2 cellular contexts compared by ENCODE assay signal in the genomic region with DNA sequence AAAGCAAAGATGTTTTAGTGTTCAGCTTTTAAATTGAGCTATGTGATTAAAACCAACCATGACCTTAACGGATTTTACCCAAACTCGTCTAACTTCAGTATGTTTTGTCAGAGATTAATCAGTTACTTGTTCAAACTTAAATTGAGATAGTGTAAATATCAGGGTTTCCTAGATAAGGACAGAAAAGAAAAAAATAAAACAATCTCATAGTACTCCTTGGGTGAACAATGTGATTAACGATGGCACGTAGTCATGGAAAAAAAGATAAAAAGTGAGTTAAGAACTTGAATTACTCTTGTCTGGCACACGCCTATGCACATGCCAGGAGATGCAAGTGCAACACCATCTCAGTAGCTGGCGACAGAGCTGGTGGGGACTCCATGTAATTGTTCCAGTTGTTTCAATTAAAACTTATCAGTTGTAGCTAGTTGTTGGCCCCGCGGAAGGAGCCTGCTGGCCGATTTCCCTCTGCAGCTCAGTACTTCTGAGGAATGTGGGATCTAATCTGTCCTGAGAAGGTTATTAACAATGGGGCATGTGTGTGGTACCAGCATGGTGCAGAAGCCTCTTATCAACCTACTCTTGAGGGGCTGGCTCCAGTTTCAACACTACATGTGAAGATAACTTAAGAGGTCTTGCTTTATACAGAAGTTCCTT.
TF ChIP-seq lines count a peak whose summit lies in the region.

No MANE protein-coding gene starts in this region.

TF ChIP-seq in GM23338, 12 proteins besides CTCF, POLR2A, EP300 and RAD21:
- TF ChIP-seq, protein P1, sequence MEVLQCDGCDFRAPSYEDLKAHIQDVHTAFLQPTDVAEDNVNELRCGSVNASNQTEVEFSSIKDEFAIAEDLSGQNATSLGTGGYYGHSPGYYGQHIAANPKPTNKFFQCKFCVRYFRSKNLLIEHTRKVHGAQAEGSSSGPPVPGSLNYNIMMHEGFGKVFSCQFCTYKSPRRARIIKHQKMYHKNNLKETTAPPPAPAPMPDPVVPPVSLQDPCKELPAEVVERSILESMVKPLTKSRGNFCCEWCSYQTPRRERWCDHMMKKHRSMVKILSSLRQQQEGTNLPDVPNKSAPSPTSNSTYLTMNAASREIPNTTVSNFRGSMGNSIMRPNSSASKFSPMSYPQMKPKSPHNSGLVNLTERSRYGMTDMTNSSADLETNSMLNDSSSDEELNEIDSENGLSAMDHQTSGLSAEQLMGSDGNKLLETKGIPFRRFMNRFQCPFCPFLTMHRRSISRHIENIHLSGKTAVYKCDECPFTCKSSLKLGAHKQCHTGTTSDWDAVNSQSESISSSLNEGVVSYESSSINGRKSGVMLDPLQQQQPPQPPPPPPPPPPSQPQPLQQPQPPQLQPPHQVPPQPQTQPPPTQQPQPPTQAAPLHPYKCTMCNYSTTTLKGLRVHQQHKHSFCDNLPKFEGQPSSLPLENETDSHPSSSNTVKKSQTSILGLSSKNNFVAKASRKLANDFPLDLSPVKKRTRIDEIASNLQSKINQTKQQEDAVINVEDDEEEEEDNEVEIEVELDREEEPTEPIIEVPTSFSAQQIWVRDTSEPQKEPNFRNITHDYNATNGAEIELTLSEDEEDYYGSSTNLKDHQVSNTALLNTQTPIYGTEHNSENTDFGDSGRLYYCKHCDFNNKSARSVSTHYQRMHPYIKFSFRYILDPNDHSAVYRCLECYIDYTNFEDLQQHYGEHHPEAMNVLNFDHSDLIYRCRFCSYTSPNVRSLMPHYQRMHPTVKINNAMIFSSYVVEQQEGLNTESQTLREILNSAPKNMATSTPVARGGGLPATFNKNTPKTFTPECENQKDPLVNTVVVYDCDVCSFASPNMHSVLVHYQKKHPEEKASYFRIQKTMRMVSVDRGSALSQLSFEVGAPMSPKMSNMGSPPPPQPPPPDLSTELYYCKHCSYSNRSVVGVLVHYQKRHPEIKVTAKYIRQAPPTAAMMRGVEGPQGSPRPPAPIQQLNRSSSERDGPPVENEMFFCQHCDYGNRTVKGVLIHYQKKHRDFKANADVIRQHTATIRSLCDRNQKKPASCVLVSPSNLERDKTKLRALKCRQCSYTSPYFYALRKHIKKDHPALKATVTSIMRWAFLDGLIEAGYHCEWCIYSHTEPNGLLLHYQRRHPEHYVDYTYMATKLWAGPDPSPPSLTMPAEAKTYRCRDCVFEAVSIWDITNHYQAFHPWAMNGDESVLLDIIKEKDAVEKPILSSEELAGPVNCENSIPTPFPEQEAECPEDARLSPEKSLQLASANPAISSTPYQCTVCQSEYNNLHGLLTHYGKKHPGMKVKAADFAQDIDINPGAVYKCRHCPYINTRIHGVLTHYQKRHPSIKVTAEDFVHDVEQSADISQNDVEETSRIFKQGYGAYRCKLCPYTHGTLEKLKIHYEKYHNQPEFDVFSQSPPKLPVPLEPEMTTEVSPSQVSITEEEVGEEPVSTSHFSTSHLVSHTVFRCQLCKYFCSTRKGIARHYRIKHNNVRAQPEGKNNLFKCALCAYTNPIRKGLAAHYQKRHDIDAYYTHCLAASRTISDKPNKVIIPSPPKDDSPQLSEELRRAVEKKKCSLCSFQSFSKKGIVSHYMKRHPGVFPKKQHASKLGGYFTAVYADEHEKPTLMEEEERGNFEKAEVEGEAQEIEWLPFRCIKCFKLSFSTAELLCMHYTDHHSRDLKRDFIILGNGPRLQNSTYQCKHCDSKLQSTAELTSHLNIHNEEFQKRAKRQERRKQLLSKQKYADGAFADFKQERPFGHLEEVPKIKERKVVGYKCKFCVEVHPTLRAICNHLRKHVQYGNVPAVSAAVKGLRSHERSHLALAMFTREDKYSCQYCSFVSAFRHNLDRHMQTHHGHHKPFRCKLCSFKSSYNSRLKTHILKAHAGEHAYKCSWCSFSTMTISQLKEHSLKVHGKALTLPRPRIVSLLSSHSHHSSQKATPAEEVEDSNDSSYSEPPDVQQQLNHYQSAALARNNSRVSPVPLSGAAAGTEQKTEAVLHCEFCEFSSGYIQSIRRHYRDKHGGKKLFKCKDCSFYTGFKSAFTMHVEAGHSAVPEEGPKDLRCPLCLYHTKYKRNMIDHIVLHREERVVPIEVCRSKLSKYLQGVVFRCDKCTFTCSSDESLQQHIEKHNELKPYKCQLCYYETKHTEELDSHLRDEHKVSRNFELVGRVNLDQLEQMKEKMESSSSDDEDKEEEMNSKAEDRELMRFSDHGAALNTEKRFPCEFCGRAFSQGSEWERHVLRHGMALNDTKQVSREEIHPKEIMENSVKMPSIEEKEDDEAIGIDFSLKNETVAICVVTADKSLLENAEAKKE (CRISPR knock-in tag; IDR thresholded peaks at IDR 0.05) = 0 out of 2 replicates have a peak, but pooled peaks have one; percentile 42
- no peak for TF ChIP-seq JUNB (IDR thresholded peaks at IDR 0.05; ENCODE audit: unreplicated experiment)

TF ChIP-seq in K562, 482 proteins besides CTCF, POLR2A, EP300 and RAD21 (continued from another document):
- TF ChIP-seq, protein P2, sequence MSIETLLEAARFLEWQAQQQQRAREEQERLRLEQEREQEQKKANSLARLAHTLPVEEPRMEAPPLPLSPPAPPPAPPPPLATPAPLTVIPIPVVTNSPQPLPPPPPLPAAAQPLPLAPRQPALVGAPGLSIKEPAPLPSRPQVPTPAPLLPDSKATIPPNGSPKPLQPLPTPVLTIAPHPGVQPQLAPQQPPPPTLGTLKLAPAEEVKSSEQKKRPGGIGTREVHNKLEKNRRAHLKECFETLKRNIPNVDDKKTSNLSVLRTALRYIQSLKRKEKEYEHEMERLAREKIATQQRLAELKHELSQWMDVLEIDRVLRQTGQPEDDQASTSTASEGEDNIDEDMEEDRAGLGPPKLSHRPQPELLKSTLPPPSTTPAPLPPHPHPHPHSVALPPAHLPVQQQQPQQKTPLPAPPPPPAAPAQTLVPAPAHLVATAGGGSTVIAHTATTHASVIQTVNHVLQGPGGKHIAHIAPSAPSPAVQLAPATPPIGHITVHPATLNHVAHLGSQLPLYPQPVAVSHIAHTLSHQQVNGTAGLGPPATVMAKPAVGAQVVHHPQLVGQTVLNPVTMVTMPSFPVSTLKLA (conservative IDR thresholded peaks at IDR 0.05) = no peak
- TF ChIP-seq BACH1 (tag; IDR thresholded peaks at IDR 0.05) = no peak
